In genomic region chr6:139597781-139598368, GRCh38 we compare ENCODE assay signal across 8 cellular contexts.
DNase-seq lines count a peak whose midpoint lies in the region; ATAC-seq lines count a peak whose summit lies in the region.

No MANE protein-coding gene starts in this region.

- ATAC-seq in left lobe of liver (peak; percentile 94), HG03354 (IDR thresholded peaks at IDR 0.05; ENCODE audit: poor library complexity, severe bottlenecking, unreplicated experiment) (no peak)
- ATAC-seq in stimulated activated memory B cell treated with anti-CD40 and anti-IgM and Interleukin-4, amounts not matched to agents 10 μg/mL and 1 μg/mL and 100 μg/mL, for 72 hours, result no peak

- no peaks in the 10 kb centered on the region for H3K9me3 Mint-ChIP-seq in stimulated activated memory B cell treated with anti-CD40 and anti-IgM and Interleukin-4, amounts not matched to agents 10 μg/mL and 1 μg/mL and 100 μg/mL, for 72 hours

- no peaks in the 10 kb centered on the region for H3K4me1 Mint-ChIP-seq in stimulated activated memory B cell treated with anti-CD40 and anti-IgM and Interleukin-4, amounts not matched to agents 10 μg/mL and 1 μg/mL and 100 μg/mL, for 72 hours

- peak; percentile 66 for DNase-seq in HT1080 (ENCODE audit: low read depth)
- DNase-seq in brain pericyte (ENCODE audit: low read depth, low spot score), result peak; percentile 64
- DNase-seq in left lobe of liver (ENCODE audit: low spot score), result peak; percentile 81
- peak in 29 of 49 donors; percentile 1 to 54 (median 17) for DNase-seq in substantia nigra (lab: John Stamatoyannopoulos, UW)
- DNase-seq in GM19238 (ENCODE audit: insufficient read length, low spot score), result no peak
- no peak for DNase-seq in NCI-H1694 (lab: John Stamatoyannopoulos, UW)

- H3K4me3 Mint-ChIP-seq in stimulated activated memory B cell treated with anti-CD40 and anti-IgM and Interleukin-4, amounts not matched to agents 10 μg/mL and 1 μg/mL and 100 μg/mL, for 72 hours, result no peak overlapping the region

- no peak overlapping the region for H3K27ac ChIP-seq in substantia nigra (ENCODE audit: low read depth, low read length, poor library complexity, severe bottlenecking)

- no peak overlapping the region for H3K27ac Mint-ChIP-seq in stimulated activated memory B cell treated with anti-CD40 and anti-IgM and Interleukin-4, amounts not matched to agents 10 μg/mL and 1 μg/mL and 100 μg/mL, for 72 hours

- no peaks in the 10 kb centered on the region for H3K36me3 Mint-ChIP-seq in stimulated activated memory B cell treated with anti-CD40 and anti-IgM and Interleukin-4, amounts not matched to agents 10 μg/mL and 1 μg/mL and 100 μg/mL, for 72 hours

- H3K27me3 Mint-ChIP-seq in stimulated activated memory B cell treated with anti-CD40 and anti-IgM and Interleukin-4, amounts not matched to agents 10 μg/mL and 1 μg/mL and 100 μg/mL, for 72 hours, result no peaks in the 10 kb centered on the region

Comparison
In these comparisons a context has a peak if more than half of its experiments do, and no peak if none do; other contexts are left out.
1. DNase-seq: peak in HT1080 (single experiment), brain pericyte (single experiment), left lobe of liver (single experiment) and substantia nigra (29 of 49); none in GM19238 (single experiment) and NCI-H1694 (single experiment).